8 cellular contexts compared by ENCODE assay signal in the genomic region with DNA sequence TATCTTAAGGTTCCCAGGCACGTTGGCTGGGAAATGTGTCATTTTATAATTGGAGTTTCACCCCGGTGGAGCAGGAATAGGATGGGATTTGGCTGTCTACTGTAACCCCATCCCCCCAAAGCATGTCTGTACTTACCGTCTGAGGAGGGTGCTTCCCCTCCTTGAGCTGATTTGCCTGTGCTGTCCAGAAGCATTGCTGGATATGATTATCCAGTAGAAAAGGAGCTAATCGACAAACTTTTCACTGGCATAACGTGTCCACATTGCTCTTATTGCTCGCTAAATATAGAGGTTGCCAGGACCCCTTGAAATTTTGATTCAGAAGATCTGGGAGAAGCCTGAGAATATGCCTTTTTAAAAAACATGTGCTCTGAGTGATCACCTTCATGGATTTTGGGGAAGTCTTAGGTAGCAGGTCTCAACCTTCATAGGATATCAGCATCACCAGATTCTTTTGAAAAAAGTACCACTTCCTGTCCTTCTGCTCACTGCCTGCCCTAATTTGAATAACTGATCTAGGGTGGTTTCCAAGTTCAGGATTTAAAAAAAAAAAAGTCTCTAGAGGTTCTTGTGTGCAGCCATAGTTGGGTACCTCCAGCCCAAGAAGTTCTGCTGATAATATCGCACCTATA.
A peak's percentile ranks its signal among the peaks of the same experiment; 100 is the strongest.
DNase-seq lines count a peak whose midpoint lies in the region; ATAC-seq and TF ChIP-seq lines count a peak whose summit lies in the region.

No MANE protein-coding gene starts in this region.

- H3K4me3 Mint-ChIP-seq in central memory CD8-positive, alpha-beta T cell: peak overlapping the region; percentile 62

- no peak for DNase-seq in central memory CD8-positive, alpha-beta T cell (ENCODE audit: low spot score in 2 of 2)
- DNase-seq in HuH-7 (ENCODE audit: low spot score) (no peak), NCI-H1105 (lab: John Stamatoyannopoulos, UW) (no peak), NCI-H2227 treated with DMSO at 0.1 percent for 48 hours (lab: John Stamatoyannopoulos, UW) (no peak), NCI-H2029 treated with DMSO at 0.1 percent for 48 hours (lab: John Stamatoyannopoulos, UW) (no peak)

- peak; percentile 47 for TF ChIP-seq POLR2A in GM18505 (IDR thresholded peaks at IDR 0.05; ENCODE audit: borderline replicate concordance, extremely low read depth, insufficient read depth, insufficient read length)

- peaks cover 33% of the 10 kb centered on the region for H3K4me1 Mint-ChIP-seq in central memory CD8-positive, alpha-beta T cell

- H3K27ac Mint-ChIP-seq in central memory CD8-positive, alpha-beta T cell (ENCODE audit: low read depth): peak overlapping the region; percentile 83

- H3K36me3 Mint-ChIP-seq in central memory CD8-positive, alpha-beta T cell (ENCODE audit: insufficient read depth): peaks cover 2% of the 10 kb centered on the region

- ATAC-seq in GM18505 (IDR thresholded peaks at IDR 0.05; ENCODE audit: unreplicated experiment) (peak; percentile 78), GM21390 (IDR thresholded peaks at IDR 0.05; ENCODE audit: unreplicated experiment) (peak; percentile 87), HG03432 (IDR thresholded peaks at IDR 0.05; ENCODE audit: unreplicated experiment) (peak; percentile 83)
- peak; percentile 74 for ATAC-seq in central memory CD8-positive, alpha-beta T cell (replicated peaks; ENCODE audit: extremely low read depth, poor library complexity, severe bottlenecking)

- H3K9me3 Mint-ChIP-seq in central memory CD8-positive, alpha-beta T cell: no peaks in the 10 kb centered on the region

- H3K27me3 Mint-ChIP-seq in central memory CD8-positive, alpha-beta T cell: no peaks in the 10 kb centered on the region
